In genomic region chr14:73227812-73228781, GRCh38 we compare ENCODE assay signal across 8 cellular contexts. TPM values are rescaled to one million over a fixed set of nuclear protein-coding genes. Genes with fewer than 3 reads are reported as not detected.
DNase-seq lines count a peak whose midpoint lies in the region; ATAC-seq and TF ChIP-seq lines count a peak whose summit lies in the region.

No MANE protein-coding gene starts in this region.

- H3K4me3 ChIP-seq in cardiac fibroblast (replicated peaks in 1 of 2; ENCODE audit: low read depth in 2 of 2, low read length in 2 of 2): peak overlapping the region; percentile 11 to 28

- ATAC-seq in left colon (peak; percentile 9), GM21576 (IDR thresholded peaks at IDR 0.05; ENCODE audit: unreplicated experiment) (no peak)

- peak; percentile 91 for DNase-seq in M059J (ENCODE audit: low read depth)
- peak; percentile 96 for DNase-seq in cardiac fibroblast (ENCODE audit: low read depth in 2 of 2)
- DNase-seq in left colon: no peak
- peak; percentile 54 for DNase-seq in ureter (ENCODE audit: low spot score)
- no peak for DNase-seq in globus pallidus (ENCODE audit: low spot score)
- no peak for DNase-seq in NAMALWA (ENCODE audit: low spot score)
- no peak for DNase-seq in T-helper 1 cell

- no peak for TF ChIP-seq CTCF in cardiac fibroblast (IDR thresholded peaks at IDR 0.05; ENCODE audit: low read depth, low read length)

- intact Hi-C loops in left colon (cut with DNase I, micrococcal nuclease): no loop called here

RNA-seq across cellular contexts. Expression of gene PAPLN, which starts 9.2 kb away (rescaled TPM):
- total RNA-seq in M059J (2014; rRNA removed; shearing (Covaris generic)): 0.44 and 2.0 TPM in 2 replicates
- total RNA-seq in left colon (1 to 10 TPM; 2.8 to 8.3 TPM), ureter (6.7 TPM)

Comparison
In these comparisons a context has a peak if more than half of its experiments do, and no peak if none do; other contexts are left out.
1. DNase-seq: peak in M059J (single experiment), cardiac fibroblast (2 of 2) and ureter (single experiment); none in left colon (0 of 2), globus pallidus (single experiment), NAMALWA (single experiment) and T-helper 1 cell (0 of 5).